Comparison of ENCODE assay signal across 9 cellular contexts in the genomic region with DNA sequence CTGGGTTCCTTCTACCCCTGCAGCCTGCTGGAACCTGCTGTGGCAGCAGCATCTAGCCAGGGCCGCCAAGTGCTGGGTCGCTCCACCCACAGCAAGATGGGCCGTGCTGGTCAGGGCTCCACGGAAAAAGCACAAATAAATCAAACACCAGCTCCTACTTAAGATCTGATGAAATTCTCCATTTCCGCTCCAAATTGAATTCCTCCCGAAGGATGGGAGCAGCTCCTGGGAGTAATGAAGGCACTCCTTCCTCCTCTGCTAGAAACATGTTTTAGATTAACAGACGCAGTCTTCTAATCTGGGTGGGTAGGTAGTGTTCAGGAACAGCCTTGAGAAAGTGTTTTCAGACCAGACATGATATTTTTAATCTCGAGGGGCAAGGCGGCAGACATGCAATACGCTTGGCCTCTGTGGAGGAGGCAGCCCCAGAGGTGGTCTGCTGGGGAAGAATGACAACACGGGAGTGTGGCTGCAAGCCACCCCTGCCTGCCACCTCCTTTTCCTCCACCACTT.
DNase-seq lines count a peak whose midpoint lies in the region; ATAC-seq and TF ChIP-seq lines count a peak whose summit lies in the region.
"Had no signal": no experiment of that assay in that cellular context is flagged by ENCODE, and none has a peak within 500 bp of the region (broad histone marks: within the 10 kb centered on the region; RNA-seq: fewer than 3 reads in every experiment).

No MANE protein-coding gene starts in this region.

- no peak for TF ChIP-seq CTCF in H9 (conservative IDR thresholded peaks at IDR 0.05)
- no peak for TF ChIP-seq CTCF in mammary epithelial cell (conservative IDR thresholded peaks at IDR 0.05 in 1 of 2, IDR thresholded peaks at IDR 0.05 in 1 of 2; ENCODE audit: extremely low read depth in 1 of 2, insufficient read depth in 1 of 2, low read depth in 1 of 2, low read length in 2 of 2)
- no peak for TF ChIP-seq CTCF in right lobe of liver (IDR thresholded peaks at IDR 0.05)

- H2AFZ ChIP-seq in H9 (ENCODE audit: low read length) (no peak overlapping the region), mammary epithelial cell (ENCODE audit: low read depth, low read length) (no peak overlapping the region)

- H2BK5ac ChIP-seq in H9 (ENCODE audit: insufficient read length, low read length), result no peak overlapping the region

- H2BK20ac ChIP-seq in H9 (ENCODE audit: low read depth, low read length, poor library complexity, severe bottlenecking), result no peak overlapping the region

- no peaks in the 10 kb centered on the region for H3K79me1 ChIP-seq in H9 (ENCODE audit: insufficient read depth, low read depth, low read length, poor library complexity, severe bottlenecking)

- H3K23me2 ChIP-seq in H9 (ENCODE audit: insufficient read length, low read depth, low read length, poor library complexity, severe bottlenecking), result no peaks in the 10 kb centered on the region

- no peaks in the 10 kb centered on the region for H4K20me1 ChIP-seq in H9 (ENCODE audit: control insufficient read depth, insufficient read depth, insufficient read length)
- H4K20me1 ChIP-seq in mammary epithelial cell (ENCODE audit: insufficient read depth, low read length), result no peaks in the 10 kb centered on the region

- no peak overlapping the region for H3K23ac ChIP-seq in H9 (ENCODE audit: insufficient read length, low read depth, low read length)

- ATAC-seq in HG03025 (IDR thresholded peaks at IDR 0.05; ENCODE audit: low FRiP score, unreplicated experiment) (no peak), right lobe of liver (no peak)
- ATAC-seq: activated CD8-positive, alpha-beta memory T cell treated with anti-CD3 and anti-CD28 coated beads, Interleukin-2, amount 10 ng/mL, durations not matched to agents 7 days and 5 days had no signal

- no peak overlapping the region for H4K91ac ChIP-seq in H9 (ENCODE audit: insufficient read length, low read depth, low read length)

- H2BK120ac ChIP-seq in H9 (ENCODE audit: low read depth, low read length, poor library complexity, severe bottlenecking), result no peak overlapping the region

- no peak overlapping the region for H2AK5ac ChIP-seq in H9 (ENCODE audit: insufficient read length, low read length)

- in situ Hi-C loops in mammary epithelial cell (cut with MboI; ENCODE audit: low sequenced_read_pairs in 2 of 2), result loop anchor here in 1 of 2 donors (25.0 kb wide), 1 partner anchor 233 kb away; no protein-coding TSS in a partner anchor

- no peak overlapping the region for H3K27ac ChIP-seq in H9 (ENCODE audit: insufficient read length, low read depth, low read length)
- peak overlapping the region; percentile 62 for H3K27ac ChIP-seq in mammary epithelial cell (ENCODE audit: insufficient read depth, low read depth, low read length)
- peak overlapping the region in 1 of 3 donors; percentile 2 for H3K27ac ChIP-seq in right lobe of liver

- H3K9ac ChIP-seq in H9 (ENCODE audit: extremely low read depth, insufficient read length, low read length) (no peak overlapping the region), mammary epithelial cell (ENCODE audit: insufficient read depth, low read length) (no peak overlapping the region)

- H3K4me1 ChIP-seq in H9 (ENCODE audit: insufficient read depth, low read length) (peaks cover 3% of the 10 kb centered on the region; the same call in 1 of the 2 replicates), mammary epithelial cell (ENCODE audit: insufficient read depth, low read length) (peaks cover 59% of the 10 kb centered on the region), right lobe of liver (peaks cover 0 to 19% (median 7%) of the 10 kb centered on the region in 4 donors)

- DNase-seq in H9 (no peak), mammary epithelial cell (no peak), left kidney (ENCODE audit: low read depth, low spot score) (peak; percentile 86), superior temporal gyrus (ENCODE audit: extremely low spot score) (peak; percentile 72), T-helper 2 cell (no peak), NCI-H1105 (lab: John Stamatoyannopoulos, UW) (no peak), right lobe of liver (no peak)
- DNase-seq: activated CD8-positive, alpha-beta memory T cell treated with anti-CD3 and anti-CD28 coated beads, Interleukin-2, amount 10 ng/mL, durations not matched to agents 7 days and 5 days had no signal

- peaks cover 48 to 56% of the 10 kb centered on the region in 2 experiments for H3K4me1 Mint-ChIP-seq in H9
- H3K4me1 Mint-ChIP-seq: activated CD8-positive, alpha-beta memory T cell treated with anti-CD3 and anti-CD28 coated beads, Interleukin-2, amount 10 ng/mL, durations not matched to agents 7 days and 5 days had no signal

- no peak overlapping the region for H3K4me3 Mint-ChIP-seq in H9
- H3K4me3 Mint-ChIP-seq: activated CD8-positive, alpha-beta memory T cell treated with anti-CD3 and anti-CD28 coated beads, Interleukin-2, amount 10 ng/mL, durations not matched to agents 7 days and 5 days had no signal

- H3K4me2 ChIP-seq in H9 (ENCODE audit: insufficient read depth, insufficient read length, low read length), result no peak overlapping the region
- peak overlapping the region; percentile 14 for H3K4me2 ChIP-seq in mammary epithelial cell (ENCODE audit: insufficient read depth, low read depth, low read length)

- H3K36me3 ChIP-seq in mammary epithelial cell (ENCODE audit: insufficient read depth, low read length) (no peaks in the 10 kb centered on the region), right lobe of liver (no peaks in the 10 kb centered on the region)

- no peak overlapping the region for H4K8ac ChIP-seq in H9 (replicated peaks; ENCODE audit: insufficient read length, low read depth, low read length)

- H2BK15ac ChIP-seq in H9 (ENCODE audit: low read depth, low read length), result no peak overlapping the region

- intact Hi-C loops in mammary epithelial cell (cut with micrococcal nuclease) (loop anchor here (2.0 to 5.0 kb wide), 2 partner anchors 84 to 207 kb away; no protein-coding TSS in a partner anchor), right lobe of liver (cut with DNase I) (no loop called here)

- peaks cover 0 to 4% (median 0%) of the 10 kb centered on the region in 3 experiments; a peak in 1 of 7 replicates for H3K36me3 Mint-ChIP-seq in H9 (ENCODE audit: insufficient read depth in 1 of 3, low read depth in 3 of 3)

- WGBS in H9 (ENCODE audit: extremely low coverage, insufficient read length, low lambda C conversion rate), result no CpG with 5 or more reads among the region's 11 CpGs
- 86% methylated on average over 11 of the region's 11 CpGs for WGBS in mammary epithelial cell (ENCODE audit: low coverage, missing lambda C conversion rate)
- WGBS in right lobe of liver (ENCODE audit: insufficient coverage, low coverage, low lambda C conversion rate, missing lambda C conversion rate), result 77% methylated on average over 9 of the region's 11 CpGs

- CTCF ChIA-PET in mammary epithelial cell (lab: Charles Lee; ENCODE audit: low non-redundant PET), result no interaction called here

- no peak overlapping the region for H3K4ac ChIP-seq in H9 (ENCODE audit: low read depth, low read length)

- H3K14ac ChIP-seq in H9 (ENCODE audit: insufficient read depth, low read length), result no peak overlapping the region

- no peak overlapping the region for H3T11ph ChIP-seq in H9 (ENCODE audit: low read length)

- no peaks in the 10 kb centered on the region for H3K9me3 Mint-ChIP-seq in H9

- no peaks in the 10 kb centered on the region for H3K27me3 ChIP-seq in H9 (ENCODE audit: insufficient read depth, low read length)
- no peaks in the 10 kb centered on the region for H3K27me3 ChIP-seq in mammary epithelial cell (ENCODE audit: insufficient read depth, low read length)
- H3K27me3 ChIP-seq in right lobe of liver, result no peaks in the 10 kb centered on the region

- dilution Hi-C loops in mammary epithelial cell (cut with HindIII; ENCODE audit: low sequenced_read_pairs), result loop anchor here (5.0 kb wide), 2 partner anchors 97 to 133 kb away; no protein-coding TSS in a partner anchor

- peak overlapping the region; percentile 23 to 41 (median 27); a peak in 3 of 7 replicates for H3K27ac Mint-ChIP-seq in H9
- H3K27ac Mint-ChIP-seq: activated CD8-positive, alpha-beta memory T cell treated with anti-CD3 and anti-CD28 coated beads, Interleukin-2, amount 10 ng/mL, durations not matched to agents 7 days and 5 days had no signal

- no peaks in the 10 kb centered on the region for H3K9me3 ChIP-seq in H9 (ENCODE audit: control insufficient read depth, low read depth, low read length)
- H3K9me3 ChIP-seq in mammary epithelial cell (replicated peaks; ENCODE audit: insufficient read depth, low read length), result no peaks in the 10 kb centered on the region
- H3K9me3 ChIP-seq in right lobe of liver, result no peaks in the 10 kb centered on the region

- no TSS peak for BruUV-seq in mammary epithelial cell (replicated peaks; lab: Mats Ljungman, UMichigan)

- H3K27me3 Mint-ChIP-seq in H9 (ENCODE audit: low read depth), result no peaks in the 10 kb centered on the region; the same call in 1 of the 2 replicates
- H3K27me3 Mint-ChIP-seq: activated CD8-positive, alpha-beta memory T cell treated with anti-CD3 and anti-CD28 coated beads, Interleukin-2, amount 10 ng/mL, durations not matched to agents 7 days and 5 days had no signal

- H2BK12ac ChIP-seq in H9 (ENCODE audit: insufficient read length, low read depth, low read length), result no peak overlapping the region

- TF ChIP-seq POLR2A in right lobe of liver (IDR thresholded peaks at IDR 0.05), result no peak

- H3K18ac ChIP-seq in H9 (ENCODE audit: insufficient read length, low read depth, low read length), result no peak overlapping the region

- no peak overlapping the region for H3K4me3 ChIP-seq in mammary epithelial cell (replicated peaks in 1 of 3; ENCODE audit: insufficient read depth in 1 of 3, low read depth in 2 of 3, low read length in 3 of 3)
- no peak overlapping the region for H3K4me3 ChIP-seq in right lobe of liver

- H3K79me2 ChIP-seq in H9 (ENCODE audit: insufficient read depth, low read length) (no peaks in the 10 kb centered on the region), mammary epithelial cell (ENCODE audit: insufficient read depth, low read length) (no peaks in the 10 kb centered on the region)

- no peak overlapping the region for H3K56ac ChIP-seq in H9 (ENCODE audit: insufficient read length, low read depth, low read length)

- H4K5ac ChIP-seq in H9 (ENCODE audit: insufficient read length, low read depth, low read length), result no peak overlapping the region

Comparison
In these comparisons a context has a peak if more than half of its experiments do, and no peak if none do; other contexts are left out.
1. DNase-seq: peak in left kidney (single experiment) and superior temporal gyrus (single experiment); none in H9 (single experiment), mammary epithelial cell (single experiment), T-helper 2 cell (0 of 5), NCI-H1105 (single experiment) and right lobe of liver (0 of 3).